Comparison of ENCODE assay signal across 1 cellular context in genomic region chr14:23121401-23121800, GRCh38.
TF ChIP-seq lines count a peak whose summit lies in the region.

No MANE protein-coding gene starts in this region.

TF ChIP-seq in SK-N-SH, 30 proteins besides CTCF, POLR2A, EP300 and RAD21 (continued from another document):
- TF ChIP-seq ELF1 (IDR thresholded peaks at IDR 0.05) = no peak
- TF ChIP-seq RCOR1 (IDR thresholded peaks at IDR 0.05; ENCODE audit: low read length) = no peak
- TF ChIP-seq, protein P1, sequence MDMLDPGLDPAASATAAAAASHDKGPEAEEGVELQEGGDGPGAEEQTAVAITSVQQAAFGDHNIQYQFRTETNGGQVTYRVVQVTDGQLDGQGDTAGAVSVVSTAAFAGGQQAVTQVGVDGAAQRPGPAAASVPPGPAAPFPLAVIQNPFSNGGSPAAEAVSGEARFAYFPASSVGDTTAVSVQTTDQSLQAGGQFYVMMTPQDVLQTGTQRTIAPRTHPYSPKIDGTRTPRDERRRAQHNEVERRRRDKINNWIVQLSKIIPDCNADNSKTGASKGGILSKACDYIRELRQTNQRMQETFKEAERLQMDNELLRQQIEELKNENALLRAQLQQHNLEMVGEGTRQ (IDR thresholded peaks at IDR 0.05; ENCODE audit: borderline replicate concordance, low read depth, low read length) = no peak
- TF ChIP-seq MEF2A (IDR thresholded peaks at IDR 0.05; ENCODE audit: borderline replicate concordance, low read depth) = no peak
- TF ChIP-seq, protein P2, sequence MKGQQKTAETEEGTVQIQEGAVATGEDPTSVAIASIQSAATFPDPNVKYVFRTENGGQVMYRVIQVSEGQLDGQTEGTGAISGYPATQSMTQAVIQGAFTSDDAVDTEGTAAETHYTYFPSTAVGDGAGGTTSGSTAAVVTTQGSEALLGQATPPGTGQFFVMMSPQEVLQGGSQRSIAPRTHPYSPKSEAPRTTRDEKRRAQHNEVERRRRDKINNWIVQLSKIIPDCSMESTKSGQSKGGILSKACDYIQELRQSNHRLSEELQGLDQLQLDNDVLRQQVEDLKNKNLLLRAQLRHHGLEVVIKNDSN (IDR thresholded peaks at IDR 0.05; ENCODE audit: borderline replicate concordance, low read depth) = no peak
- no peak for TF ChIP-seq NFIC (IDR thresholded peaks at IDR 0.05; ENCODE audit: borderline replicate concordance)
- no peak for TF ChIP-seq FOXM1 (IDR thresholded peaks at IDR 0.05; ENCODE audit: low read depth)
- no peak for TF ChIP-seq MAX (IDR thresholded peaks at IDR 0.05; ENCODE audit: low read depth)
- TF ChIP-seq SIN3A (IDR thresholded peaks at IDR 0.05; ENCODE audit: borderline replicate concordance, low read depth, low read length) = no peak
- no peak for TF ChIP-seq FOXJ3 (CRISPR knock-in tag; IDR thresholded peaks at IDR 0.05)
- TF ChIP-seq TCF12 (IDR thresholded peaks at IDR 0.05) = no peak
- no peak for TF ChIP-seq FOSL2 (IDR thresholded peaks at IDR 0.05; ENCODE audit: borderline replicate concordance, low read depth)
- TF ChIP-seq, protein P3, sequence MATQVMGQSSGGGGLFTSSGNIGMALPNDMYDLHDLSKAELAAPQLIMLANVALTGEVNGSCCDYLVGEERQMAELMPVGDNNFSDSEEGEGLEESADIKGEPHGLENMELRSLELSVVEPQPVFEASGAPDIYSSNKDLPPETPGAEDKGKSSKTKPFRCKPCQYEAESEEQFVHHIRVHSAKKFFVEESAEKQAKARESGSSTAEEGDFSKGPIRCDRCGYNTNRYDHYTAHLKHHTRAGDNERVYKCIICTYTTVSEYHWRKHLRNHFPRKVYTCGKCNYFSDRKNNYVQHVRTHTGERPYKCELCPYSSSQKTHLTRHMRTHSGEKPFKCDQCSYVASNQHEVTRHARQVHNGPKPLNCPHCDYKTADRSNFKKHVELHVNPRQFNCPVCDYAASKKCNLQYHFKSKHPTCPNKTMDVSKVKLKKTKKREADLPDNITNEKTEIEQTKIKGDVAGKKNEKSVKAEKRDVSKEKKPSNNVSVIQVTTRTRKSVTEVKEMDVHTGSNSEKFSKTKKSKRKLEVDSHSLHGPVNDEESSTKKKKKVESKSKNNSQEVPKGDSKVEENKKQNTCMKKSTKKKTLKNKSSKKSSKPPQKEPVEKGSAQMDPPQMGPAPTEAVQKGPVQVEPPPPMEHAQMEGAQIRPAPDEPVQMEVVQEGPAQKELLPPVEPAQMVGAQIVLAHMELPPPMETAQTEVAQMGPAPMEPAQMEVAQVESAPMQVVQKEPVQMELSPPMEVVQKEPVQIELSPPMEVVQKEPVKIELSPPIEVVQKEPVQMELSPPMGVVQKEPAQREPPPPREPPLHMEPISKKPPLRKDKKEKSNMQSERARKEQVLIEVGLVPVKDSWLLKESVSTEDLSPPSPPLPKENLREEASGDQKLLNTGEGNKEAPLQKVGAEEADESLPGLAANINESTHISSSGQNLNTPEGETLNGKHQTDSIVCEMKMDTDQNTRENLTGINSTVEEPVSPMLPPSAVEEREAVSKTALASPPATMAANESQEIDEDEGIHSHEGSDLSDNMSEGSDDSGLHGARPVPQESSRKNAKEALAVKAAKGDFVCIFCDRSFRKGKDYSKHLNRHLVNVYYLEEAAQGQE (IDR thresholded peaks at IDR 0.05; ENCODE audit: low read depth, low read length) = no peak
- TF ChIP-seq EZH2phosphoT487 (IDR thresholded peaks at IDR 0.05; ENCODE audit: borderline replicate concordance, low read depth) = no peak
